ENCODE assay signal across 1 cellular context in genomic region chr13:60431108-60431700, GRCh38.
TF ChIP-seq lines count a peak whose summit lies in the region.

No MANE protein-coding gene starts in this region.

TF ChIP-seq in IMR-90, 13 proteins besides CTCF, POLR2A, EP300 and RAD21:
- no peak for TF ChIP-seq NFE2L2 (IDR thresholded peaks at IDR 0.05; ENCODE audit: low read depth, low read length)
- TF ChIP-seq SMC3 (IDR thresholded peaks at IDR 0.05; ENCODE audit: low read depth, low read length) = peak; percentile 57; the same call in 1 of the 2 replicates
